ENCODE assay signal across 16 cellular contexts in the genomic region with DNA sequence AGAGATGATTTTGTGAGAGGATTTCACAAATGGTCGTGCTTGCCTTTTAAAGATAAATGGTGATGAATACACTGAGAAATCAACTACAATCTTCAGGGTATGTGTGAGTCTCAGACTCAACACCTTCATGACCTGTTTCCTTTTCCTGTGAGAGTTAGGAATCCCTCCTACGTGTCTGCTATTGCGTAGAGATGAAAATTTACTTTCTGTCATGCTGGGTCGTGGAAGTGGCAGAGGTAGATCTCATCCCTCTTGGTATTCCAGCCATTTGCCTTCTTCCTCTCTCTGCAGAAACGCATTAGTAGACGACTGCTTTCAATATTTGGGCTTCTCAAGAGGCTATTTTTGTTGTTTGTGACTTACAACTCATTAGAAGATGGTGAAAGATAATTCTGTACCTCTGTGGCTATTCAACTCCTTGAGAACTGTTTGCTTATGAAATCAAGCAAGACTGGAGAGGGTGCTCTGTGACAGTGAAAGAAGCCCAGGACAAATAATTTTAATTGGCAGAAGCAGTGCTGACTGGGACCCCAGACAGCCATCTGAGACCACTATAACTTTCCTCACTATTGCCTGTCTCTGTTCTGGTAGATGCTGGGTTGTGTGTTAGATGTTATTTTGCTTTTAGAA.
"Had no signal": no experiment of that assay in that cellular context is flagged by ENCODE, and none has a peak within 500 bp of the region (broad histone marks: within the 10 kb centered on the region; RNA-seq: fewer than 3 reads in every experiment).

No MANE protein-coding gene starts in this region.

- H3K9me3 Mint-ChIP-seq: activated naive CD4-positive, alpha-beta T cell treated with anti-CD3 and anti-CD28 coated beads for 36 hours; mesothelial cell of epicardium; stimulated activated naive B cell treated with anti-CD40 and anti-IgM and Interleukin-4, amounts not matched to agents 10 μg/mL and 1 μg/mL and 100 μg/mL, for 72 hours; T-helper 2 cell treated with Interferon-gamma antibody and Interleukin-4, amounts not matched to agents 5 μg/mL and 100 μg/mL, for 36 hours had no signal

- H3K27ac ChIP-seq: hepatocyte, upper lobe of left lung had no signal

- H2AFZ ChIP-seq: hepatocyte had no signal

- H3K4me3 ChIP-seq: hepatocyte, smooth muscle cell, upper lobe of left lung had no signal

- H3K27me3 Mint-ChIP-seq: stimulated activated naive B cell treated with anti-CD40 and anti-IgM and Interleukin-4, amounts not matched to agents 10 μg/mL and 1 μg/mL and 100 μg/mL, for 72 hours had no signal

- H3K79me2 ChIP-seq: hepatocyte had no signal

- H3K36me3 Mint-ChIP-seq: mesothelial cell of epicardium; stimulated activated naive B cell treated with anti-CD40 and anti-IgM and Interleukin-4, amounts not matched to agents 10 μg/mL and 1 μg/mL and 100 μg/mL, for 72 hours had no signal

- H3K4me2 ChIP-seq: hepatocyte, smooth muscle cell had no signal

- DNase-seq: activated CD4-positive, alpha-beta T cell treated with anti-CD3 and anti-CD28 coated beads, Interleukin-2, amount 50 U/mL, for 4 hours; activated CD8-positive, alpha-beta memory T cell treated with anti-CD3 and anti-CD28 coated beads, Interleukin-2, amount 50 U/mL, for 48 hours; activated naive CD4-positive, alpha-beta T cell treated with anti-CD3 and anti-CD28 coated beads for 36 hours; cortex of kidney; effector CD8-positive, alpha-beta T cell; erythroblast; kidney glomerular epithelial cell; posterior cingulate gyrus; right cardiac atrium; stimulated activated naive B cell treated with anti-CD40 and anti-IgM and Interleukin-4, amounts not matched to agents 10 μg/mL and 1 μg/mL and 100 μg/mL, for 72 hours; substantia nigra; upper lobe of left lung had no signal

- ATAC-seq: right cardiac atrium; stimulated activated naive B cell treated with anti-CD40 and anti-IgM and Interleukin-4, amounts not matched to agents 10 μg/mL and 1 μg/mL and 100 μg/mL, for 72 hours had no signal

- H3K27ac Mint-ChIP-seq: activated naive CD4-positive, alpha-beta T cell treated with anti-CD3 and anti-CD28 coated beads for 36 hours; mesothelial cell of epicardium; stimulated activated naive B cell treated with anti-CD40 and anti-IgM and Interleukin-4, amounts not matched to agents 10 μg/mL and 1 μg/mL and 100 μg/mL, for 72 hours; T-helper 2 cell treated with Interferon-gamma antibody and Interleukin-4, amounts not matched to agents 5 μg/mL and 100 μg/mL, for 36 hours had no signal

- H3K36me3 ChIP-seq: upper lobe of left lung had no signal

- H3K27me3 ChIP-seq: hepatocyte, upper lobe of left lung had no signal

- H3K4me3 Mint-ChIP-seq: activated naive CD4-positive, alpha-beta T cell treated with anti-CD3 and anti-CD28 coated beads for 36 hours; mesothelial cell of epicardium; stimulated activated naive B cell treated with anti-CD40 and anti-IgM and Interleukin-4, amounts not matched to agents 10 μg/mL and 1 μg/mL and 100 μg/mL, for 72 hours; T-helper 2 cell treated with Interferon-gamma antibody and Interleukin-4, amounts not matched to agents 5 μg/mL and 100 μg/mL, for 36 hours had no signal

- H3K9me3 ChIP-seq: upper lobe of left lung had no signal
